Comparison of ENCODE assay signal across 13 cellular contexts in the genomic region with DNA sequence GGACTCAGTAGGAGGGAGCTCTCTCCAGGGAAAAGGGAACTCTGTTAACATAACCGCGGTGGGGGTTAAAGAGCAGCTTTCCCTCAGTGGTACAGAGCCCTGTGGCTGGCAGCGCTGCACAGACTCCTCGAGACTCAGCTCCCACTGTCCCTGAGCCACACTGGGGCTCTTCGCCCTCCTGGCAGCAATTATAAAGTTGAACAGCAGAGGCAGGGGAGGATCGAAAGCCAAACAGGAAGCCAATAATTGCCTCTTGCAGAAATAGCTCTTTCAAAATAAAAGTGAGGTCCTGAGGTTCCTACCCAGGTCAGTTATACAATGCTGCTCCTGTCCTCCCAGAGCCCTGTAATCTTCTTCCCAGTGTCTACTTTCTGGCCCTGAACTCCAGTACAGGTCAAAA.
DNase-seq lines count a peak whose midpoint lies in the region; ATAC-seq and TF ChIP-seq lines count a peak whose summit lies in the region.
"Had no signal": no experiment of that assay in that cellular context is flagged by ENCODE, and none has a peak within 500 bp of the region (broad histone marks: within the 10 kb centered on the region; RNA-seq: fewer than 3 reads in every experiment).

No MANE protein-coding gene starts in this region.

- no peak overlapping the region for H3K4me3 ChIP-seq in gastroesophageal sphincter
- H3K4me3 ChIP-seq: heart right ventricle had no signal

- no peak for TF ChIP-seq POLR2A in gastroesophageal sphincter (IDR thresholded peaks at IDR 0.05)

- no peak for TF ChIP-seq CTCF in gastroesophageal sphincter (IDR thresholded peaks at IDR 0.05)

- ATAC-seq in GM21423 (IDR thresholded peaks at IDR 0.05; ENCODE audit: unreplicated experiment) (peak; percentile 71), HG03520 (IDR thresholded peaks at IDR 0.05; ENCODE audit: unreplicated experiment) (peak; percentile 77), left lobe of liver (peak; percentile 20), gastroesophageal sphincter (no peak)
- ATAC-seq: naive thymus-derived CD8-positive, alpha-beta T cell had no signal

- no peaks in the 10 kb centered on the region for H3K27me3 ChIP-seq in gastroesophageal sphincter
- H3K27me3 ChIP-seq: heart right ventricle had no signal

- no peaks in the 10 kb centered on the region for H3K4me1 ChIP-seq in gastroesophageal sphincter

- 0% methylated on average over 1 of the region's 6 CpGs for WGBS in gastroesophageal sphincter (ENCODE audit: low coverage in 1 of 2), 2 donors

- no peak for TF ChIP-seq EP300 in gastroesophageal sphincter (IDR thresholded peaks at IDR 0.05)

- H3K9me3 ChIP-seq in gastroesophageal sphincter, result no peaks in the 10 kb centered on the region
- H3K9me3 ChIP-seq: heart right ventricle had no signal

- DNase-seq in NCI-H510A treated with DMSO at 0.1 percent for 48 hours (lab: John Stamatoyannopoulos, UW) (peak; percentile 23), NCI-H510A (lab: John Stamatoyannopoulos, UW) (no peak), left lobe of liver (ENCODE audit: low spot score) (no peak), activated gamma-delta T cell (lab: John Stamatoyannopoulos, UW) (no peak), HUDEP-2 (lab: John Stamatoyannopoulos, UW; ENCODE audit: unreplicated experiment in 76 of 76) (no peak)
- DNase-seq: ACHN; heart right ventricle; IMR-90; naive thymus-derived CD8-positive, alpha-beta T cell had no signal

- H3K27ac ChIP-seq in gastroesophageal sphincter, result no peak overlapping the region
- H3K27ac ChIP-seq: heart right ventricle, RWPE1 had no signal

- no peaks in the 10 kb centered on the region for H3K36me3 ChIP-seq in gastroesophageal sphincter
- H3K36me3 ChIP-seq: heart right ventricle had no signal
